In genomic region chr1:51791888-51792287, GRCh38 we compare ENCODE assay signal across 26 cellular contexts.
DNase-seq lines count a peak whose midpoint lies in the region; ATAC-seq and TF ChIP-seq lines count a peak whose summit lies in the region.
"Had no signal": no experiment of that assay in that cellular context is flagged by ENCODE, and none has a peak within 500 bp of the region (broad histone marks: within the 10 kb centered on the region; RNA-seq: fewer than 3 reads in every experiment).

No MANE protein-coding gene starts in this region.

- H3K9me3 Mint-ChIP-seq in endothelial cell (ENCODE audit: unreplicated experiment), result no peaks in the 10 kb centered on the region
- H3K9me3 Mint-ChIP-seq in activated T-helper 1 cell treated with anti-CD3 and anti-CD28 coated beads, Interleukin-12 subunit alpha, Interleukin-12 subunit beta, Interleukin-2, Interleukin-4 antibody, amounts not matched to agents 30 ng/mL and 10 ng/mL and 1 ng/mL, durations not matched to agents 14 hours and 24 hours and 36 hours, result no peaks in the 10 kb centered on the region
- H3K9me3 Mint-ChIP-seq: nephron had no signal

- no peaks in the 10 kb centered on the region for H3K27me3 ChIP-seq in heart left ventricle
- H3K27me3 ChIP-seq in MM.1S (replicated peaks; ENCODE audit: insufficient read depth, low read length), result no peaks in the 10 kb centered on the region
- H3K27me3 ChIP-seq in trophoblast cell (ENCODE audit: insufficient read depth, low read length), result no peaks in the 10 kb centered on the region
- H3K27me3 ChIP-seq: dorsolateral prefrontal cortex, gastrocnemius medialis, thyroid gland had no signal

- H4K8ac ChIP-seq in trophoblast cell (ENCODE audit: low read depth, low read length), result no peak overlapping the region

- H3F3A ChIP-seq in MM.1S (ENCODE audit: insufficient read depth, low read length), result peaks cover 39% of the 10 kb centered on the region

- TF ChIP-seq CTCF in heart left ventricle (IDR thresholded peaks at IDR 0.05), result no peak
- TF ChIP-seq CTCF in MM.1S (IDR thresholded peaks at IDR 0.05; ENCODE audit: low read length), result no peak
- no peak for TF ChIP-seq CTCF in endothelial cell (IDR thresholded peaks at IDR 0.05; ENCODE audit: unreplicated experiment)

- H3K4me2 ChIP-seq in MM.1S (ENCODE audit: low read depth, low read length) (no peak overlapping the region), trophoblast cell (ENCODE audit: low read length) (no peak overlapping the region)

- peaks cover 0 to 11% (median 3%) of the 10 kb centered on the region in 12 donors for H3K4me1 ChIP-seq in heart left ventricle
- peaks cover 40% of the 10 kb centered on the region for H3K4me1 ChIP-seq in MM.1S (ENCODE audit: low read length)
- H3K4me1 ChIP-seq in trophoblast cell (ENCODE audit: control insufficient read depth in 1 of 2, insufficient read depth in 2 of 2, low read length in 2 of 2), result peaks cover 0 to 5% of the 10 kb centered on the region in 2 experiments
- H3K4me1 ChIP-seq: gastrocnemius medialis, thyroid gland had no signal

- peaks cover 13% of the 10 kb centered on the region for H3K4me1 Mint-ChIP-seq in endothelial cell (ENCODE audit: unreplicated experiment)
- H3K4me1 Mint-ChIP-seq in activated T-helper 1 cell treated with anti-CD3 and anti-CD28 coated beads, Interleukin-12 subunit alpha, Interleukin-12 subunit beta, Interleukin-2, Interleukin-4 antibody, amounts not matched to agents 30 ng/mL and 10 ng/mL and 1 ng/mL, durations not matched to agents 14 hours and 24 hours and 36 hours (ENCODE audit: low read depth), result peaks cover 24% of the 10 kb centered on the region
- H3K4me1 Mint-ChIP-seq: nephron had no signal

- no peak overlapping the region for H3K14ac ChIP-seq in trophoblast cell (ENCODE audit: low read length)

- no peaks in the 10 kb centered on the region for H4K20me1 ChIP-seq in MM.1S (ENCODE audit: insufficient read depth, low read length)

- 0 out of 2 replicates have a peak, but pooled peaks cover 3% of the 10 kb centered on the region for H3K79me2 ChIP-seq in MM.1S (ENCODE audit: low read length)
- H3K79me2 ChIP-seq in trophoblast cell (ENCODE audit: control insufficient read depth, insufficient read depth, low read length, poor library complexity), result no peaks in the 10 kb centered on the region

- H3K23ac ChIP-seq in trophoblast cell (ENCODE audit: low read length), result no peak overlapping the region

- H4K91ac ChIP-seq in trophoblast cell (ENCODE audit: low read depth, low read length), result no peak overlapping the region

- H2AFZ ChIP-seq in MM.1S (ENCODE audit: low read length), result no peak overlapping the region
- H2AFZ ChIP-seq in trophoblast cell (ENCODE audit: insufficient read depth, low read length, poor library complexity), result no peak overlapping the region

- H3K9me3 ChIP-seq in heart left ventricle (no peaks in the 10 kb centered on the region), MM.1S (replicated peaks; ENCODE audit: insufficient read depth, low read length) (no peaks in the 10 kb centered on the region), trophoblast cell (ENCODE audit: insufficient read depth, low read depth, low read length) (no peaks in the 10 kb centered on the region)
- H3K9me3 ChIP-seq: gastrocnemius medialis, thyroid gland had no signal

- no peak for TF ChIP-seq POLR2A in heart left ventricle (IDR thresholded peaks at IDR 0.05)

- peaks cover 55% of the 10 kb centered on the region for H3K36me3 Mint-ChIP-seq in endothelial cell (ENCODE audit: low read depth, unreplicated experiment)
- peaks cover 62% of the 10 kb centered on the region for H3K36me3 Mint-ChIP-seq in activated T-helper 1 cell treated with anti-CD3 and anti-CD28 coated beads, Interleukin-12 subunit alpha, Interleukin-12 subunit beta, Interleukin-2, Interleukin-4 antibody, amounts not matched to agents 30 ng/mL and 10 ng/mL and 1 ng/mL, durations not matched to agents 14 hours and 24 hours and 36 hours (ENCODE audit: low read depth)

- H3K18ac ChIP-seq in trophoblast cell (ENCODE audit: low read length), result no peak overlapping the region

- H2BK120ac ChIP-seq in trophoblast cell (ENCODE audit: insufficient read depth, low read length, poor library complexity), result no peak overlapping the region

- WGBS in heart left ventricle, 4 donors, result 81 to 95% (median 91%) methylated on average over 1 of the region's 1 CpG
- no CpG with 5 or more reads among the region's 1 CpG for whole genome bisulfite sequencing in trophoblast cell (ENCODE audit: extremely low coverage, insufficient coverage, insufficient read length)

- no peak overlapping the region for H3K27ac ChIP-seq in heart left ventricle
- peak overlapping the region; percentile 79; the same call in 1 of the 2 replicates for H3K27ac ChIP-seq in MM.1S (ENCODE audit: low read length)
- H3K27ac ChIP-seq in trophoblast cell (ENCODE audit: low read depth, low read length), result no peak overlapping the region
- H3K27ac ChIP-seq: SK-N-MC, thyroid gland, VCaP had no signal

- H3K36me3 ChIP-seq in heart left ventricle, result peaks cover 0 to 100% (median 87%) of the 10 kb centered on the region in 9 donors
- peaks cover 12% of the 10 kb centered on the region for H3K36me3 ChIP-seq in MM.1S (replicated peaks; ENCODE audit: insufficient read depth, low read length)
- peaks cover 20 to 59% of the 10 kb centered on the region in 2 experiments for H3K36me3 ChIP-seq in trophoblast cell (ENCODE audit: control insufficient read depth in 1 of 2, insufficient read depth in 2 of 2, low read length in 2 of 2)

- H3K79me1 ChIP-seq in trophoblast cell (ENCODE audit: low read length), result no peaks in the 10 kb centered on the region

- no peak overlapping the region for H2AK5ac ChIP-seq in trophoblast cell (ENCODE audit: low read length)

- DNase-seq in Right ventricle myocardium inferior (ENCODE audit: missing footprints), result no peak
- no peak for DNase-seq in heart left ventricle
- DNase-seq in MM.1S, result no peak
- no peak for DNase-seq in endothelial cell (ENCODE audit: low spot score)
- DNase-seq in trophoblast cell, result no peak
- no peak for DNase-seq in activated T-helper 1 cell treated with anti-CD3 and anti-CD28 coated beads, Interleukin-12 subunit alpha, Interleukin-12 subunit beta, Interleukin-2, Interleukin-4 antibody, amounts not matched to agents 30 ng/mL and 10 ng/mL and 1 ng/mL, durations not matched to agents 14 hours and 24 hours and 36 hours (ENCODE audit: low spot score)
- no peak for DNase-seq in NCI-H2107 (lab: John Stamatoyannopoulos, UW)
- DNase-seq: activated CD8-positive, alpha-beta memory T cell treated with anti-CD3 and anti-CD28 coated beads for 24 hours; amygdala; caudate nucleus; dorsolateral prefrontal cortex; gastrocnemius medialis; Kasumi-1; kidney glomerular epithelial cell; mammary epithelial cell; NCI-H1048; NCI-H1930; NCI-H446; stimulated activated CD4-positive, alpha-beta T cell treated with anti-CD3 and anti-CD28 coated beads, Interleukin-1b, Interleukin-23, amount 100 ng/mL, for 48 hours; stimulated activated naive CD4-positive, alpha-beta T cell; T-helper 2 cell; thyroid gland had no signal

- no peak overlapping the region for H3K4ac ChIP-seq in trophoblast cell (ENCODE audit: low read depth, low read length)

- H4K12ac ChIP-seq in trophoblast cell (ENCODE audit: low read depth, low read length), result peak overlapping the region; percentile 22

- H3K9me2 ChIP-seq in MM.1S (replicated peaks; ENCODE audit: insufficient read depth, low read length), result no peaks in the 10 kb centered on the region

- no peak overlapping the region for H2BK12ac ChIP-seq in trophoblast cell (ENCODE audit: low read length)

- ATAC-seq in Right ventricle myocardium inferior, result peak; percentile 17
- no peak for ATAC-seq in heart left ventricle
- no peak for ATAC-seq in GM18870 (IDR thresholded peaks at IDR 0.05; ENCODE audit: unreplicated experiment)

- H3K27me3 Mint-ChIP-seq in endothelial cell (ENCODE audit: unreplicated experiment), result peaks cover 6% of the 10 kb centered on the region
- no peaks in the 10 kb centered on the region for H3K27me3 Mint-ChIP-seq in activated T-helper 1 cell treated with anti-CD3 and anti-CD28 coated beads, Interleukin-12 subunit alpha, Interleukin-12 subunit beta, Interleukin-2, Interleukin-4 antibody, amounts not matched to agents 30 ng/mL and 10 ng/mL and 1 ng/mL, durations not matched to agents 14 hours and 24 hours and 36 hours (ENCODE audit: insufficient read depth)

- intact Hi-C loops in Right ventricle myocardium inferior (cut with DNase I) (no loop called here), heart left ventricle (cut with DNase I) (no loop called here)
- intact Hi-C loops in activated T-helper 1 cell treated with anti-CD3 and anti-CD28 coated beads, Interleukin-12 subunit alpha, Interleukin-12 subunit beta, Interleukin-2, Interleukin-4 antibody, amounts not matched to agents 30 ng/mL and 10 ng/mL and 1 ng/mL, durations not matched to agents 14 hours and 24 hours and 36 hours (cut with micrococcal nuclease), result no loop called here

- no peak overlapping the region for H3K4me3 Mint-ChIP-seq in endothelial cell (ENCODE audit: unreplicated experiment)
- no peak overlapping the region for H3K4me3 Mint-ChIP-seq in activated T-helper 1 cell treated with anti-CD3 and anti-CD28 coated beads, Interleukin-12 subunit alpha, Interleukin-12 subunit beta, Interleukin-2, Interleukin-4 antibody, amounts not matched to agents 30 ng/mL and 10 ng/mL and 1 ng/mL, durations not matched to agents 14 hours and 24 hours and 36 hours
- H3K4me3 Mint-ChIP-seq: nephron had no signal

- H3K9ac ChIP-seq in MM.1S (ENCODE audit: low read length), result no peak overlapping the region
- no peak overlapping the region for H3K9ac ChIP-seq in trophoblast cell (ENCODE audit: low read length)

- H3K4me3 ChIP-seq in heart left ventricle (no peak overlapping the region), MM.1S (ENCODE audit: low read length) (no peak overlapping the region), trophoblast cell (ENCODE audit: low read depth, low read length) (no peak overlapping the region)
- H3K4me3 ChIP-seq: dorsolateral prefrontal cortex, gastrocnemius medialis, SK-N-MC, thyroid gland had no signal

- no peak overlapping the region for H2BK5ac ChIP-seq in trophoblast cell (ENCODE audit: low read depth, low read length, poor library complexity)

- peak overlapping the region; percentile 53 for H3K27ac Mint-ChIP-seq in endothelial cell (ENCODE audit: unreplicated experiment)
- H3K27ac Mint-ChIP-seq in activated T-helper 1 cell treated with anti-CD3 and anti-CD28 coated beads, Interleukin-12 subunit alpha, Interleukin-12 subunit beta, Interleukin-2, Interleukin-4 antibody, amounts not matched to agents 30 ng/mL and 10 ng/mL and 1 ng/mL, durations not matched to agents 14 hours and 24 hours and 36 hours, result no peak overlapping the region
- H3K27ac Mint-ChIP-seq: nephron had no signal
